Comparison of ENCODE assay signal across 1 cellular context in genomic region chr7:128409435-128410091, GRCh38.
TF ChIP-seq lines count a peak whose summit lies in the region.

IMPDH1 (minus strand) TSS chr7:128409982; CDS start chr7:128409901, 81 bp downstream.

TF ChIP-seq in HepG2, 621 proteins besides CTCF, POLR2A, EP300 and RAD21 (continued from another document and continues in another):
- TF ChIP-seq RNF219 (CRISPR knock-in tag; IDR thresholded peaks at IDR 0.05) (no peak), BRD4 (CRISPR knock-in tag; IDR thresholded peaks at IDR 0.05) (no peak), DRAP1 (CRISPR knock-in tag; IDR thresholded peaks at IDR 0.05) (no peak), HNRNPK (IDR thresholded peaks at IDR 0.05; ENCODE audit: low read depth, low read length, poor library complexity, severe bottlenecking) (peak; percentile 29), ZNF10 (CRISPR knock-in tag; IDR thresholded peaks at IDR 0.05; ENCODE audit: borderline replicate concordance, low read depth) (no peak), ZNF746 (CRISPR knock-in tag; IDR thresholded peaks at IDR 0.05) (0 out of 2 replicates have a peak, but pooled peaks have one; percentile 65), ZNF607 (CRISPR knock-in tag; IDR thresholded peaks at IDR 0.05; ENCODE audit: borderline replicate concordance) (0 out of 2 replicates have a peak, but pooled peaks have one; percentile 30), ONECUT2 (CRISPR knock-in tag; IDR thresholded peaks at IDR 0.05) (no peak), NFE2L2 (IDR thresholded peaks at IDR 0.05; ENCODE audit: low read length) (no peak), HIVEP1 (CRISPR knock-in tag; IDR thresholded peaks at IDR 0.05) (no peak), ZSCAN22 (CRISPR knock-in tag; IDR thresholded peaks at IDR 0.05) (no peak), KDM1A (CRISPR knock-in tag; IDR thresholded peaks at IDR 0.05) (no peak), ZFP62 (CRISPR knock-in tag; IDR thresholded peaks at IDR 0.05) (no peak), MAFG (CRISPR knock-in tag; IDR thresholded peaks at IDR 0.05) (no peak), ZNF574 (CRISPR knock-in tag; IDR thresholded peaks at IDR 0.05) (peak; percentile 27), NKX3-1 (CRISPR knock-in tag; IDR thresholded peaks at IDR 0.05) (no peak), ZNF460 (CRISPR knock-in tag; IDR thresholded peaks at IDR 0.05; ENCODE audit: borderline replicate concordance) (no peak), YEATS4 (CRISPR knock-in tag; IDR thresholded peaks at IDR 0.05; ENCODE audit: borderline replicate concordance) (peak; percentile 50; the same call in 1 of the 2 replicates), ARNT2 (CRISPR knock-in tag; IDR thresholded peaks at IDR 0.05; ENCODE audit: low read depth) (no peak), RORA (CRISPR knock-in tag; IDR thresholded peaks at IDR 0.05) (no peak), MIER2 (CRISPR knock-in tag; IDR thresholded peaks at IDR 0.05) (no peak), HOXA5 (CRISPR knock-in tag; IDR thresholded peaks at IDR 0.05) (0 out of 2 replicates have a peak, but pooled peaks have one; percentile 62), MZF1 (CRISPR knock-in tag; IDR thresholded peaks at IDR 0.05; ENCODE audit: borderline replicate concordance) (no peak), HMG20A (CRISPR knock-in tag; IDR thresholded peaks at IDR 0.05; ENCODE audit: borderline replicate concordance) (no peak), ZNF605 (CRISPR knock-in tag; IDR thresholded peaks at IDR 0.05) (no peak), ZNF382 (CRISPR knock-in tag; IDR thresholded peaks at IDR 0.05; ENCODE audit: borderline replicate concordance) (no peak), ZSCAN21 (CRISPR knock-in tag; IDR thresholded peaks at IDR 0.05; ENCODE audit: borderline replicate concordance) (peak; percentile 36; the same call in 1 of the 2 replicates), ZXDC (CRISPR knock-in tag; IDR thresholded peaks at IDR 0.05) (no peak), ZNF543 (CRISPR knock-in tag; IDR thresholded peaks at IDR 0.05) (no peak), ZNF451 (CRISPR knock-in tag; IDR thresholded peaks at IDR 0.05) (no peak), RARG (CRISPR knock-in tag; IDR thresholded peaks at IDR 0.05; ENCODE audit: low read depth) (no peak), POGK (CRISPR knock-in tag; conservative IDR thresholded peaks at IDR 0.05) (0 out of 2 replicates have a peak, but pooled peaks have one; percentile 0), TOE1 (CRISPR knock-in tag; IDR thresholded peaks at IDR 0.05) (no peak), MAZ (IDR thresholded peaks at IDR 0.05; ENCODE audit: borderline replicate concordance, low read depth, low read length) (no peak), MAZ (CRISPR knock-in tag; IDR thresholded peaks at IDR 0.05; ENCODE audit: low read depth) (peak; percentile 92), SALL2 (CRISPR knock-in tag; IDR thresholded peaks at IDR 0.05) (no peak), BORCS8-MEF2B (CRISPR knock-in tag; IDR thresholded peaks at IDR 0.05) (no peak), MAX (IDR thresholded peaks at IDR 0.05) (peak; percentile 44; the same call in 1 of the 2 replicates), KAT8 (CRISPR knock-in tag; IDR thresholded peaks at IDR 0.05) (peak; percentile 52; the same call in 1 of the 2 replicates), SMARCE1 (IDR thresholded peaks at IDR 0.05; ENCODE audit: borderline replicate concordance) (no peak), RFX3 (CRISPR knock-in tag; IDR thresholded peaks at IDR 0.05) (no peak)
- TF ChIP-seq, protein P1, sequence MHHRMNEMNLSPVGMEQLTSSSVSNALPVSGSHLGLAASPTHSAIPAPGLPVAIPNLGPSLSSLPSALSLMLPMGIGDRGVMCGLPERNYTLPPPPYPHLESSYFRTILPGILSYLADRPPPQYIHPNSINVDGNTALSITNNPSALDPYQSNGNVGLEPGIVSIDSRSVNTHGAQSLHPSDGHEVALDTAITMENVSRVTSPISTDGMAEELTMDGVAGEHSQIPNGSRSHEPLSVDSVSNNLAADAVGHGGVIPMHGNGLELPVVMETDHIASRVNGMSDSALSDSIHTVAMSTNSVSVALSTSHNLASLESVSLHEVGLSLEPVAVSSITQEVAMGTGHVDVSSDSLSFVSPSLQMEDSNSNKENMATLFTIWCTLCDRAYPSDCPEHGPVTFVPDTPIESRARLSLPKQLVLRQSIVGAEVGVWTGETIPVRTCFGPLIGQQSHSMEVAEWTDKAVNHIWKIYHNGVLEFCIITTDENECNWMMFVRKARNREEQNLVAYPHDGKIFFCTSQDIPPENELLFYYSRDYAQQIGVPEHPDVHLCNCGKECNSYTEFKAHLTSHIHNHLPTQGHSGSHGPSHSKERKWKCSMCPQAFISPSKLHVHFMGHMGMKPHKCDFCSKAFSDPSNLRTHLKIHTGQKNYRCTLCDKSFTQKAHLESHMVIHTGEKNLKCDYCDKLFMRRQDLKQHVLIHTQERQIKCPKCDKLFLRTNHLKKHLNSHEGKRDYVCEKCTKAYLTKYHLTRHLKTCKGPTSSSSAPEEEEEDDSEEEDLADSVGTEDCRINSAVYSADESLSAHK (CRISPR knock-in tag; IDR thresholded peaks at IDR 0.05; ENCODE audit: borderline replicate concordance): no peak
- TF ChIP-seq, protein P2, sequence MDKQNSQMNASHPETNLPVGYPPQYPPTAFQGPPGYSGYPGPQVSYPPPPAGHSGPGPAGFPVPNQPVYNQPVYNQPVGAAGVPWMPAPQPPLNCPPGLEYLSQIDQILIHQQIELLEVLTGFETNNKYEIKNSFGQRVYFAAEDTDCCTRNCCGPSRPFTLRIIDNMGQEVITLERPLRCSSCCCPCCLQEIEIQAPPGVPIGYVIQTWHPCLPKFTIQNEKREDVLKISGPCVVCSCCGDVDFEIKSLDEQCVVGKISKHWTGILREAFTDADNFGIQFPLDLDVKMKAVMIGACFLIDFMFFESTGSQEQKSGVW (CRISPR knock-in tag; IDR thresholded peaks at IDR 0.05; ENCODE audit: borderline replicate concordance): no peak
- TF ChIP-seq, protein P3, sequence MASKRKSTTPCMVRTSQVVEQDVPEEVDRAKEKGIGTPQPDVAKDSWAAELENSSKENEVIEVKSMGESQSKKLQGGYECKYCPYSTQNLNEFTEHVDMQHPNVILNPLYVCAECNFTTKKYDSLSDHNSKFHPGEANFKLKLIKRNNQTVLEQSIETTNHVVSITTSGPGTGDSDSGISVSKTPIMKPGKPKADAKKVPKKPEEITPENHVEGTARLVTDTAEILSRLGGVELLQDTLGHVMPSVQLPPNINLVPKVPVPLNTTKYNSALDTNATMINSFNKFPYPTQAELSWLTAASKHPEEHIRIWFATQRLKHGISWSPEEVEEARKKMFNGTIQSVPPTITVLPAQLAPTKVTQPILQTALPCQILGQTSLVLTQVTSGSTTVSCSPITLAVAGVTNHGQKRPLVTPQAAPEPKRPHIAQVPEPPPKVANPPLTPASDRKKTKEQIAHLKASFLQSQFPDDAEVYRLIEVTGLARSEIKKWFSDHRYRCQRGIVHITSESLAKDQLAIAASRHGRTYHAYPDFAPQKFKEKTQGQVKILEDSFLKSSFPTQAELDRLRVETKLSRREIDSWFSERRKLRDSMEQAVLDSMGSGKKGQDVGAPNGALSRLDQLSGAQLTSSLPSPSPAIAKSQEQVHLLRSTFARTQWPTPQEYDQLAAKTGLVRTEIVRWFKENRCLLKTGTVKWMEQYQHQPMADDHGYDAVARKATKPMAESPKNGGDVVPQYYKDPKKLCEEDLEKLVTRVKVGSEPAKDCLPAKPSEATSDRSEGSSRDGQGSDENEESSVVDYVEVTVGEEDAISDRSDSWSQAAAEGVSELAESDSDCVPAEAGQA (IDR thresholded peaks at IDR 0.05; ENCODE audit: low read depth): no peak
- TF ChIP-seq, protein P3 (CRISPR knock-in tag; IDR thresholded peaks at IDR 0.05; ENCODE audit: borderline replicate concordance): no peak
- TF ChIP-seq, protein P4, sequence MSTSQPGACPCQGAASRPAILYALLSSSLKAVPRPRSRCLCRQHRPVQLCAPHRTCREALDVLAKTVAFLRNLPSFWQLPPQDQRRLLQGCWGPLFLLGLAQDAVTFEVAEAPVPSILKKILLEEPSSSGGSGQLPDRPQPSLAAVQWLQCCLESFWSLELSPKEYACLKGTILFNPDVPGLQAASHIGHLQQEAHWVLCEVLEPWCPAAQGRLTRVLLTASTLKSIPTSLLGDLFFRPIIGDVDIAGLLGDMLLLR (CRISPR knock-in tag; IDR thresholded peaks at IDR 0.05): no peak
